In genomic region chr10:67884313-67884841, GRCh38 we compare ENCODE assay signal across 8 cellular contexts. TPM values are rescaled to one million over a fixed set of nuclear protein-coding genes. Genes with fewer than 3 reads are reported as not detected.
DNase-seq lines count a peak whose midpoint lies in the region; ATAC-seq, FAIRE-seq and TF ChIP-seq lines count a peak whose summit lies in the region.

SIRT1 (plus strand) TSS chr10:67884656; CDS start chr10:67884722, 66 bp downstream.

- peaks cover 2% of the 10 kb centered on the region for H3K9me1 ChIP-seq in keratinocyte (ENCODE audit: control insufficient read depth, extremely low read depth, insufficient read depth, low read length)

- H2AFZ ChIP-seq in keratinocyte (ENCODE audit: control insufficient read depth, low read length) = peak within 1 kb of the TSS; percentile 93

- peak within 1 kb of the TSS; percentile 78 to 89 (median 82) for H3K4me3 ChIP-seq in keratinocyte (ENCODE audit: control insufficient read depth in 2 of 3, extremely low read depth in 1 of 3, insufficient read depth in 2 of 3, low read depth in 1 of 3, low read length in 3 of 3)

- peaks cover 17% of the 10 kb centered on the region for H3K79me2 ChIP-seq in keratinocyte (ENCODE audit: control insufficient read depth, insufficient read depth, low read length)

- ATAC-seq in GM19043 (IDR thresholded peaks at IDR 0.05; ENCODE audit: low read depth, unreplicated experiment) (peak; percentile 86), HG03354 (IDR thresholded peaks at IDR 0.05; ENCODE audit: poor library complexity, severe bottlenecking, unreplicated experiment) (peak; percentile 89)

- H3K9me3 ChIP-seq in keratinocyte (ENCODE audit: control insufficient read depth, low read depth, low read length) = no peaks in the 10 kb centered on the region

- peak in 1 of 3 experiments; percentile 39 for TF ChIP-seq CTCF in keratinocyte (optimal IDR thresholded peaks at IDR 0.05 in 1 of 3, IDR thresholded peaks at IDR 0.05 in 1 of 3, conservative IDR thresholded peaks at IDR 0.05 in 1 of 3; ENCODE audit: extremely low read depth in 1 of 3, insufficient read depth in 2 of 3, low read length in 3 of 3)

- peak; percentile 87 to 90 for DNase-seq in AML-193 (lab: John Stamatoyannopoulos, UW)
- peak; percentile 65 to 92 for DNase-seq in NCI-H446 (lab: John Stamatoyannopoulos, UW)
- peak; percentile 93 for DNase-seq in activated CD4-positive, CD25-positive, alpha-beta regulatory T cell treated with anti-CD3 and anti-CD28 coated beads, Interleukin-2, amount 50 U/mL, for 72 hours
- peak; percentile 93 for DNase-seq in cerebellar cortex (ENCODE audit: low spot score)
- peak; percentile 17 for DNase-seq in keratinocyte (ENCODE audit: low read depth, low spot score)
- peak; percentile 78 to 89 (median 81) for DNase-seq in stimulated activated CD4-positive, alpha-beta T cell treated with anti-CD3 and anti-CD28 coated beads, Interleukin-12 subunit alpha, Interleukin-12 subunit beta, amount 100 ng/mL, for 48 hours (ENCODE audit: low read depth in 2 of 3, low spot score in 1 of 3)

- H4K20me1 ChIP-seq in keratinocyte (ENCODE audit: control insufficient read depth, extremely low read depth, insufficient read depth, low read length) = no peaks in the 10 kb centered on the region

- H3K4me2 ChIP-seq in keratinocyte (ENCODE audit: control insufficient read depth, extremely low read depth, insufficient read depth, low read depth, low read length) = peak within 1 kb of the TSS; percentile 84

- dilution Hi-C loops in keratinocyte (cut with MboI; ENCODE audit: extremely low pct_ligation_motif_present, low sequenced_read_pairs) = no loop called here

- FAIRE-seq in keratinocyte (lab: Jason Lieb, UNC) = no peak

- peak within 1 kb of the TSS; percentile 85 for H3K9ac ChIP-seq in keratinocyte (ENCODE audit: control insufficient read depth, extremely low read depth, insufficient read depth, low read length)

- peaks cover 0 to 4% of the 10 kb centered on the region in 2 experiments for H3K36me3 ChIP-seq in keratinocyte (ENCODE audit: control insufficient read depth in 2 of 2, extremely low read depth in 1 of 2, insufficient read depth in 2 of 2, low read length in 2 of 2)

- H3K4me1 ChIP-seq in keratinocyte (ENCODE audit: control insufficient read depth, extremely low read depth, insufficient read depth, low read length) = peaks cover 6% of the 10 kb centered on the region

- H3K27me3 ChIP-seq in keratinocyte (ENCODE audit: control insufficient read depth, extremely low read depth, insufficient read depth, low read length) = no peaks in the 10 kb centered on the region

- peak within 1 kb of the TSS; percentile 82 for H3K27ac ChIP-seq in keratinocyte (ENCODE audit: control insufficient read depth, insufficient read depth, low read length)

RNA-seq across cellular contexts. Expression of gene SIRT1, which starts in this region (rescaled TPM):
- polyA plus RNA-seq in keratinocyte = 4.6 to 9.8 TPM (median 6.1 TPM) in 3 replicates
- polyA plus RNA-seq in keratinocyte (2011; ENCODE audit: low read depth) = 41.3 TPM
- 3.9 and 8.1 TPM in 2 replicates for polyA plus RNA-seq in keratinocyte (2011; cell fraction: cytosol; rRNA removed)
- 7.3 and 9.5 TPM in 2 replicates for polyA plus RNA-seq in keratinocyte (2011; cell fraction: nucleus; rRNA removed)
- polyA plus RNA-seq in keratinocyte (2012; ENCODE audit: low replicate concordance) = 5.7 and 23.2 TPM in 2 replicates
- 1.4 to 4.6 TPM (median 2.9 TPM) in 3 replicates for polyA minus RNA-seq in keratinocyte
- 3.1 TPM for polyA minus RNA-seq in keratinocyte (2011; cell fraction: cytosol; rRNA and poly(A)+ RNA removed)
- polyA minus RNA-seq in keratinocyte (2011; cell fraction: nucleus; rRNA and poly(A)+ RNA removed) = 3.5 and 7.8 TPM in 2 replicates

Comparison
In these comparisons a context has a peak if more than half of its experiments do, and no peak if none do; other contexts are left out.
1. Peak in every context shown above with its lines: DNase-seq, ATAC-seq, H3K4me3 ChIP-seq and H3K27ac ChIP-seq.
2. DNase-seq: peak in every context shown above with its lines; median percentile 93 in activated CD4-positive, CD25-positive, alpha-beta regulatory T cell treated with anti-CD3 and anti-CD28 coated beads, Interleukin-2, amount 50 U/mL, for 72 hours; 93 in cerebellar cortex; 88 in AML-193; 81 in stimulated activated CD4-positive, alpha-beta T cell treated with anti-CD3 and anti-CD28 coated beads, Interleukin-12 subunit alpha, Interleukin-12 subunit beta, amount 100 ng/mL, for 48 hours; 78 in NCI-H446; 17 in keratinocyte.